In the genomic region with DNA sequence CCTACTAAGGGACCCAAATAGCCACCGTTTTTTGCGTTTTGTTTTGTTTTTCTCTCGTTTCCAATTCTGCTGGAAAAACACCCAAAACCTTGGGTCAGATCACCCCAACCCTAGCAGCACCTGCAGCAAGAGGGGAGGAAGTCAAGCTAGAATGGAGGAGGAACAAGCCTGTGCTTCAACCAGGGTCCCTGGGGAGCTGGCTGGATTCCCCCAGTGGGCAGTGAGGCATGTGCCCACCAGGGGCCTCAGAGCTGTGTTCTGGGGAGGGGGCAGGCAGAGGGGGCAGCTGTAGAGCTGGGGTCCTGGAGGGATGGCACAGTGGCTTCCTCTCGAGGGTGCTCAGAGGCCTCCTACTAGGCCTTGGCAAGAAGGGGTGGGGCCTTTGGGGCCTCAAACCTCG, we compare ENCODE assay signal across 1 cellular context.
TF ChIP-seq lines count a peak whose summit lies in the region.

No MANE protein-coding gene starts in this region.

TF ChIP-seq in GM12878, 131 proteins besides CTCF, POLR2A, EP300 and RAD21 (continued from another document):
- TF ChIP-seq, protein P1, sequence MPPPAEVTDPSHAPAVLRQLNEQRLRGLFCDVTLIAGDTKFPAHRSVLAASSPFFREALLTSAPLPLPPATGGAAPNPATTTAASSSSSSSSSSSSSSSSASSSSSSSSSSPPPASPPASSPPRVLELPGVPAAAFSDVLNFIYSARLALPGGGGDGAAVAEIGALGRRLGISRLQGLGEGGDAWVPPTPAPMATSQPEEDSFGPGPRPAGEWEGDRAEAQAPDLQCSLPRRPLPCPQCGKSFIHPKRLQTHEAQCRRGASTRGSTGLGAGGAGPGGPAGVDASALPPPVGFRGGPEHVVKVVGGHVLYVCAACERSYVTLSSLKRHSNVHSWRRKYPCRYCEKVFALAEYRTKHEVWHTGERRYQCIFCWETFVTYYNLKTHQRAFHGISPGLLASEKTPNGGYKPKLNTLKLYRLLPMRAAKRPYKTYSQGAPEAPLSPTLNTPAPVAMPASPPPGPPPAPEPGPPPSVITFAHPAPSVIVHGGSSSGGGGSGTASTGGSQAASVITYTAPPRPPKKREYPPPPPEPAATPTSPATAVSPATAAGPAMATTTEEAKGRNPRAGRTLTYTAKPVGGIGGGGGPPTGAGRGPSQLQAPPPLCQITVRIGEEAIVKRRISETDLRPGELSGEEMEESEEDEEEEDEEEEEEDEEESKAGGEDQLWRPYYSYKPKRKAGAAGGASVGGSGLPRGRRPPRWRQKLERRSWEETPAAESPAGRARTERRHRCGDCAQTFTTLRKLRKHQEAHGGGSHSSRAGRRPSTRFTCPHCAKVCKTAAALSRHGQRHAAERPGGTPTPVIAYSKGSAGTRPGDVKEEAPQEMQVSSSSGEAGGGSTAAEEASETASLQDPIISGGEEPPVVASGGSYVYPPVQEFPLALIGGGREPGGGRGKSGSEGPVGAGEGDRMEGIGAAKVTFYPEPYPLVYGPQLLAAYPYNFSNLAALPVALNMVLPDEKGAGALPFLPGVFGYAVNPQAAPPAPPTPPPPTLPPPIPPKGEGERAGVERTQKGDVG (CRISPR knock-in tag; IDR thresholded peaks at IDR 0.05) = no peak
- no peak for TF ChIP-seq PAX8 (IDR thresholded peaks at IDR 0.05)
TF ChIP-seq in GM12878: peak in this region for 10.
